Comparison of ENCODE assay signal across 25 cellular contexts in genomic region chr1:21212126-21212525, GRCh38. TPM values are rescaled to one million over a fixed set of nuclear protein-coding genes. Genes with fewer than 3 reads are reported as not detected.
DNase-seq lines count a peak whose midpoint lies in the region; FAIRE-seq lines count a peak whose summit lies in the region.
"Had no signal": no experiment of that assay in that cellular context is flagged by ENCODE, and none has a peak within 500 bp of the region (broad histone marks: within the 10 kb centered on the region; RNA-seq: fewer than 3 reads in every experiment).

No MANE protein-coding gene starts in this region.

- no peak overlapping the region for H3K27ac ChIP-seq in GM23248
- H3K27ac ChIP-seq: KMS-11, neutrophil, right lobe of liver, SK-N-MC, upper lobe of right lung had no signal

- H3K9ac ChIP-seq in GM23248, result no peak overlapping the region
- H3K9ac ChIP-seq: KMS-11 had no signal

- peak; percentile 34 for DNase-seq in GM23248
- DNase-seq in RCC 7860 (ENCODE audit: low spot score), result peak; percentile 76
- peak; percentile 29 for DNase-seq in glomerular visceral epithelial cell (ENCODE audit: extremely low spot score)
- DNase-seq in OCI-M2 (lab: John Stamatoyannopoulos, UW; ENCODE audit: unreplicated experiment), result no peak
- no peak for DNase-seq in DMS153 treated with DMSO at 0.1 percent for 48 hours (lab: John Stamatoyannopoulos, UW; ENCODE audit: unreplicated experiment)
- DNase-seq in dedifferentiated amniotic fluid mesenchymal stem cell (ENCODE audit: extremely low spot score), result no peak
- DNase-seq in cortex of kidney (lab: John Stamatoyannopoulos, UW), result no peak
- DNase-seq: activated CD4-positive, alpha-beta T cell treated with anti-CD3 and anti-CD28 coated beads for 36 hours; activated CD8-positive, alpha-beta T cell treated with anti-CD3 and anti-CD28 coated beads, Interleukin-2, amount 10 ng/mL, durations not matched to agents 7 days and 5 days; activated naive CD8-positive, alpha-beta T cell treated with anti-CD3 and anti-CD28 coated beads, Interleukin-2, amount 10 ng/mL, durations not matched to agents 7 days and 5 days; CD8-positive, alpha-beta memory T cell; DMS 273 treated with DMSO at 0.1 percent for 48 hours; H9; head of caudate nucleus; naive B cell; NCI-H1436 treated with DMSO at 0.1 percent for 48 hours; NCI-H748 treated with DMSO at 0.1 percent for 48 hours; right lobe of liver; stimulated activated naive B cell treated with anti-CD40 and anti-IgM and Interleukin-4, amounts not matched to agents 10 μg/mL and 1 μg/mL and 100 μg/mL, for 72 hours; T-helper 2 cell; upper lobe of right lung had no signal

- no peaks in the 10 kb centered on the region for H4K20me1 ChIP-seq in GM23248 (ENCODE audit: insufficient read depth)

- 0 out of 2 replicates have a peak, but pooled peaks cover 6% of the 10 kb centered on the region for H3K4me1 ChIP-seq in GM23248 (ENCODE audit: insufficient read depth)
- H3K4me1 ChIP-seq: right lobe of liver, upper lobe of right lung had no signal

- no peak overlapping the region for H3K4me2 ChIP-seq in GM23248 (ENCODE audit: unreplicated experiment)
- H3K4me2 ChIP-seq: KMS-11 had no signal

- no peak overlapping the region for H3K4me3 ChIP-seq in GM23248
- H3K4me3 ChIP-seq: right lobe of liver, SK-N-MC, upper lobe of right lung had no signal

- in situ Hi-C loops in GM23248 (cut with MboI), result no loop called here

- no peaks in the 10 kb centered on the region for H3K79me2 ChIP-seq in GM23248 (ENCODE audit: insufficient read depth)

- WGBS in GM23248 (ENCODE audit: low coverage in 1 of 2, low lambda C conversion rate in 2 of 2, missing lambda C conversion rate in 2 of 2), 2 experiments, result 8 to 9% methylated on average over 3 of the region's 3 CpGs

- FAIRE-seq in RCC 7860 (lab: Jason Lieb, UNC), result peak; percentile 57
- FAIRE-seq: HTR-8/SVneo had no signal

- no peaks in the 10 kb centered on the region for H3K27me3 ChIP-seq in GM23248 (replicated peaks; ENCODE audit: insufficient read depth)
- H3K27me3 ChIP-seq: neutrophil, right lobe of liver, upper lobe of right lung had no signal

- H3K36me3 ChIP-seq in GM23248 (ENCODE audit: low read depth), result no peaks in the 10 kb centered on the region
- H3K36me3 ChIP-seq: right lobe of liver, upper lobe of right lung had no signal

- no peaks in the 10 kb centered on the region for H3F3A ChIP-seq in GM23248 (ENCODE audit: insufficient read depth)

- no peaks in the 10 kb centered on the region for H3K9me3 ChIP-seq in GM23248 (ENCODE audit: low read depth)
- H3K9me3 ChIP-seq: neutrophil, right lobe of liver, upper lobe of right lung had no signal

- no peak overlapping the region for H2AFZ ChIP-seq in GM23248

- no peaks in the 10 kb centered on the region for H3K9me2 ChIP-seq in GM23248 (ENCODE audit: insufficient read depth)

RNA-seq across cellular contexts. Expression of gene EIF4G3, which starts 35.4 kb away (rescaled TPM):
- 43.1 and 65.5 TPM in 2 replicates for total RNA-seq in GM23248 (2014; rRNA removed; shearing (Covaris generic))
- polyA plus RNA-seq in GM23248 (2016; fragmentation: Nextera tagmentation; extraction: Ambion mirVana), result 22.0 and 24.0 TPM in 2 replicates

Comparison
In these comparisons a context has a peak if more than half of its experiments do, and no peak if none do; other contexts are left out.
1. DNase-seq: peak in GM23248 (single experiment), RCC 7860 (single experiment) and glomerular visceral epithelial cell (single experiment); none in OCI-M2 (single experiment), DMS153 treated with DMSO at 0.1 percent for 48 hours (single experiment), dedifferentiated amniotic fluid mesenchymal stem cell (single experiment) and cortex of kidney (single experiment).